In the genomic region with DNA sequence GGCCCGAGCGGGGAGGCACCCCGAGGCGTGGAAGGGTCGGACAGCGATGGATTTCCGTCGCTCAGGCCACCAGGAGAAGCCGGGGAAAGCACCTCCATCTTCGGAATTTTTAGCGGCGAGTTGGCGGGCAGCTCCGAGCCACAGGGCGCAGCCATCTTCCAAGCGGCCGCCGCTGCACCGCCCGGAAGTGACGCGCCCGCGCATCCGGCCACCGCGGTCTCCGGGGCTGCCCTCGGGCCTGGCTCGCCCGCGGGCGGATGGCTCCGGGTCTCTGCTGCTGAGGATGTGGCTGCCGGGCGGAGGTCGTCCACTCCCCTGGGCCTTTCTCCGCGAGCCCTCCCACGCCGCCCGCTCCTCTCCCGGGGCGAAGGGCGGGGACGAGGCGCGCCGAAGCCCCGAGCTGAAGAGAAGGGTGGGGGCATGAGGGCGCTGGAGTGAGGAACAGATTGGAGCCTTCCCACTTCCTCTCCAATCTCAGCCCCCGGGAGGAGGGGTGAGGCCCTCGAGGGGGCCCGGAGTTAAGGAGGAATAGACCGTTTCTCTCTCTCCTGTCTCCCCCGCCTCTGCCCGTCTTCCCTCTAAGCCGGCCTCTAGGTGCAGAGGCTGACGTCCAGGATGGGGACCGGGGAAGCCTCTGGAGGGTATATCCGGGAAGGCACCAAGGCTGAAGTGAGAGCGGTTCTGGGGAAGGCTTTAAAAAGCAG, we compare ENCODE assay signal across 1 cellular context.
A peak's percentile ranks its signal among the peaks of the same experiment; 100 is the strongest.
TF ChIP-seq lines count a peak whose summit lies in the region.

A gene (minus strand): TSS at position 181 of the 704 bp plus-strand sequence. CDS start 26 bp downstream, at position 155.

TF ChIP-seq in SK-N-SH, 30 proteins besides CTCF, POLR2A, EP300 and RAD21 (continued from another document):
- TF ChIP-seq, protein P1, sequence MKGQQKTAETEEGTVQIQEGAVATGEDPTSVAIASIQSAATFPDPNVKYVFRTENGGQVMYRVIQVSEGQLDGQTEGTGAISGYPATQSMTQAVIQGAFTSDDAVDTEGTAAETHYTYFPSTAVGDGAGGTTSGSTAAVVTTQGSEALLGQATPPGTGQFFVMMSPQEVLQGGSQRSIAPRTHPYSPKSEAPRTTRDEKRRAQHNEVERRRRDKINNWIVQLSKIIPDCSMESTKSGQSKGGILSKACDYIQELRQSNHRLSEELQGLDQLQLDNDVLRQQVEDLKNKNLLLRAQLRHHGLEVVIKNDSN (IDR thresholded peaks at IDR 0.05; ENCODE audit: borderline replicate concordance, low read depth), result peak; percentile 27; the same call in 1 of the 2 replicates
